ENCODE assay signal across 8 cellular contexts in genomic region chr1:43172532-43172972, GRCh38.
DNase-seq lines count a peak whose midpoint lies in the region; ATAC-seq and FAIRE-seq lines count a peak whose summit lies in the region.

No MANE protein-coding gene starts in this region.

- ATAC-seq in GM21737 (IDR thresholded peaks at IDR 0.05; ENCODE audit: unreplicated experiment): peak; percentile 49

- no peak for FAIRE-seq in RCC 7860 (lab: Jason Lieb, UNC)

- DNase-seq in D341Med (ENCODE audit: low spot score): peak; percentile 93
- DNase-seq in Kasumi-1 (lab: John Stamatoyannopoulos, UW): peak; percentile 87 to 90
- peak; percentile 73 for DNase-seq in RCC 7860 (ENCODE audit: low spot score)
- peak; percentile 80 for DNase-seq in activated naive CD4-positive, alpha-beta T cell treated with Interleukin-2 at 50 U/mL for 16 hours
- DNase-seq in globus pallidus (ENCODE audit: low spot score): peak; percentile 90
- DNase-seq in nucleus accumbens (lab: John Stamatoyannopoulos, UW): peak in 49 of 56 donors; percentile 47 to 97 (median 91)
- DNase-seq in superior temporal gyrus (ENCODE audit: extremely low spot score): peak; percentile 71

Comparison
In these comparisons a context has a peak if more than half of its experiments do, and no peak if none do; other contexts are left out.
1. Peak in every context shown above with its lines: DNase-seq and ATAC-seq.